Comparison of ENCODE assay signal across 8 cellular contexts in genomic region chr20:47754946-47755652, GRCh38.
"Had no signal": no experiment of that assay in that cellular context is flagged by ENCODE, and none has a peak within 500 bp of the region (broad histone marks: within the 10 kb centered on the region; RNA-seq: fewer than 3 reads in every experiment).

No MANE protein-coding gene starts in this region.

- H3K4me2 ChIP-seq: KMS-11 had no signal

- H2AFZ ChIP-seq: GM23248 had no signal

- ATAC-seq: HCT116 had no signal

- H3K27ac ChIP-seq: GM23248, KMS-11 had no signal

- H3K4me1 ChIP-seq: HAP-1 had no signal

- H3K9me3 ChIP-seq: HAP-1 had no signal

- DNase-seq: GM23248, GOT3, H7, IMR-90, KBM-7 had no signal

- H3K4me3 ChIP-seq: GM23248, HAP-1 had no signal

- H3K36me3 ChIP-seq: HAP-1 had no signal
